Comparison of ENCODE assay signal across 8 cellular contexts in the genomic region with DNA sequence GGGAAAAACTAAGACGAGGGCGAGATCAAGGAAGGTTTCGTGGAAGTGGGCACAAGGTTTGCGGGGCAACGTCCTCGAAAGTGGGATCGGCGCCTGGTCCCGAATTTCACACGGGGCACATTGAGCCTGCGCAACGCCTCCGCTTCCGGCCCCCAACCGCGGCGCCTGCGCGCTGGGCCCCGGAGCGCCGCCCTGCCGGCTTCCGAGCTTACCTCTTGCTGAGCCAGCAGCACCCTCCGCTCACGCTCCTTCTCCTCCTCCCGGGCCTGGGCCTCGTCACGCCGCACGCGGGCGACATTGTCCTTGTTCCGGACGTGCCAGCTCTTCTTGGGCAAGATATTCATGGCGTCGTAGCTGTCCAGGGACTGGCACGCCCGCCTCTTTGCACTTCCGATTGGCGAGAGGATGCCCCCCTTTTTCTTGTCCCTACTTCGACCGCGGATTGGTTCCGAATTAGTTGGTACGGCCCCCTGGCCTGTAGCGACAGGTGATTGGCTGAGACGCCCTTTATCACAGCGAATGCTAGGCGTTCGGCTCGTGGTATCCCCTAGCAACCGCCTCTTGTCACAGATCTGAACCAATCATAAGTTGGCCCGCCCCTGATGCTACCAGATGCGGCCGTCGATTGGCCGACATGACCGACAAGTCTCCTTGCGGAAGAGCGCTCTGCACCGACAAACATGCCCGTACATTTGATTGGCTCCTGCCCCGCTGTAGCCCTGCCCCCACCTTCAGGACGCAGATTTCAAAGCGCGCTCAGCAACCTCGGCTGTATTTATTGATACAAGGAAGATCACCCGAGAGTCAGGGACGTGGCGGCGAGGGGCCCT. TPM values are rescaled to one million over a fixed set of nuclear protein-coding genes. Genes with fewer than 3 reads are reported as not detected.
DNase-seq lines count a peak whose midpoint lies in the region; ATAC-seq, FAIRE-seq and TF ChIP-seq lines count a peak whose summit lies in the region.

TSS of gene LENG1 (minus strand) at position 370 of the 830 bp plus-strand sequence. CDS start at position 344, 26 bp downstream.

- intact Hi-C loops in kidney (cut with DNase I), result no loop called here

- TF ChIP-seq CTCF in chondrocyte (IDR thresholded peaks at IDR 0.05), result peak; percentile 76
- peak; percentile 15 for TF ChIP-seq CTCF in kidney (IDR thresholded peaks at IDR 0.05; ENCODE audit: borderline replicate concordance, extremely low read depth, insufficient read depth)

- H3K27ac Mint-ChIP-seq in chondrocyte (ENCODE audit: unreplicated experiment), result peak within 1 kb of the TSS; percentile 100

- H3K9me3 Mint-ChIP-seq in chondrocyte (ENCODE audit: low read depth), result no peaks in the 10 kb centered on the region

- FAIRE-seq in kidney (lab: Jason Lieb, UNC), result peak; percentile 99

- peaks cover 11% of the 10 kb centered on the region for H3K36me3 Mint-ChIP-seq in chondrocyte (ENCODE audit: low read depth)

- H3K4me1 ChIP-seq in kidney (ENCODE audit: control insufficient read depth in 1 of 2, insufficient read depth in 1 of 2, low read depth in 1 of 2, low read length in 2 of 2), result peaks cover 13 to 25% of the 10 kb centered on the region in 2 donors

- no peaks in the 10 kb centered on the region for H3K27me3 Mint-ChIP-seq in chondrocyte (ENCODE audit: low read depth)

- peak; percentile 89 for ATAC-seq in GM19043 (IDR thresholded peaks at IDR 0.05; ENCODE audit: low read depth, unreplicated experiment)
- ATAC-seq in HG03378 (IDR thresholded peaks at IDR 0.05; ENCODE audit: unreplicated experiment), result peak; percentile 90

- peaks cover 10 to 21% of the 10 kb centered on the region in 2 donors for H3K36me3 ChIP-seq in kidney (ENCODE audit: control insufficient read depth in 1 of 2, insufficient read depth in 2 of 2, low read length in 2 of 2)

- peaks cover 45% of the 10 kb centered on the region for H3K4me1 Mint-ChIP-seq in chondrocyte (ENCODE audit: low read depth)

- no peaks in the 10 kb centered on the region for H3K9me3 ChIP-seq in kidney (ENCODE audit: control insufficient read depth in 1 of 2, low read length in 2 of 2)

- peak; percentile 99 to 100 for DNase-seq in AML-193 (lab: John Stamatoyannopoulos, UW)
- DNase-seq in NCI-H446 treated with DMSO at 0.1 percent for 48 hours (lab: John Stamatoyannopoulos, UW), result peak; percentile 100
- DNase-seq in activated CD4-positive, alpha-beta T cell treated with anti-CD3 and anti-CD28 coated beads for 1 hour, result peak; percentile 97
- peak; percentile 100 for DNase-seq in chondrocyte (ENCODE audit: low spot score)
- DNase-seq in kidney, result peak; percentile 100
- DNase-seq in stimulated activated CD4-positive, alpha-beta T cell treated with anti-CD3 and anti-CD28 coated beads, Interleukin-15, amount 100 ng/mL, for 24 hours, result peak; percentile 99

- H3K9ac ChIP-seq in kidney (ENCODE audit: low read length in 2 of 2), result peak within 1 kb of the TSS; percentile 67 to 85

- peak within 1 kb of the TSS; percentile 94 for H3K4me3 Mint-ChIP-seq in chondrocyte (ENCODE audit: unreplicated experiment)

- peak within 1 kb of the TSS; percentile 79 to 97 for H3K4me3 ChIP-seq in kidney (ENCODE audit: low read length in 2 of 2)

- peak within 1 kb of the TSS; percentile 97 for H3K27ac ChIP-seq in kidney (ENCODE audit: low read depth in 2 of 2, low read length in 2 of 2)

RNA-seq across cellular contexts. Expression of gene LENG1, which starts in this region (rescaled TPM):
- 4.4 to 6.0 TPM (median 4.5 TPM) in 3 replicates for total RNA-seq in chondrocyte
- 8.0 TPM for total RNA-seq in kidney
- 12.2 TPM for polyA plus RNA-seq in kidney (ENCODE audit: insufficient read depth, low read depth, low replicate concordance)

Comparison
In these comparisons a context has a peak if more than half of its experiments do, and no peak if none do; other contexts are left out.
1. Peak in every context shown above with its lines: DNase-seq, ATAC-seq, H3K4me3 ChIP-seq and H3K27ac ChIP-seq.